In genomic region chr12:75781532-75782046, GRCh38 we compare ENCODE assay signal across 1 cellular context.
TF ChIP-seq lines count a peak whose summit lies in the region.

No MANE protein-coding gene starts in this region.

TF ChIP-seq in A549, 52 proteins besides CTCF, POLR2A, EP300 and RAD21 (continued from another document):
- TF ChIP-seq HMGXB4 (CRISPR knock-in tag; IDR thresholded peaks at IDR 0.05; ENCODE audit: borderline replicate concordance) (no peak), MAFK (IDR thresholded peaks at IDR 0.05; ENCODE audit: partially characterized antibody) (peak; percentile 53), BCL3 (IDR thresholded peaks at IDR 0.05) (peak; percentile 40; the same call in 1 of the 3 replicates), GATA3 (IDR thresholded peaks at IDR 0.05; ENCODE audit: borderline replicate concordance) (peak; percentile 58; the same call in 1 of the 2 replicates), MAZ (IDR thresholded peaks at IDR 0.05; ENCODE audit: borderline replicate concordance, low read depth, low read length) (no peak)
